ENCODE assay signal across 8 cellular contexts in genomic region chr12:124457287-124458219, GRCh38.
A peak's percentile ranks its signal among the peaks of the same experiment; 100 is the strongest.
DNase-seq lines count a peak whose midpoint lies in the region; ATAC-seq and TF ChIP-seq lines count a peak whose summit lies in the region.

No MANE protein-coding gene starts in this region.

- no peaks in the 10 kb centered on the region for H3K4me1 ChIP-seq in HAP-1

- no peaks in the 10 kb centered on the region for H3K27me3 ChIP-seq in HAP-1 (ENCODE audit: low read depth)

- H3K9me3 ChIP-seq in HAP-1: no peaks in the 10 kb centered on the region

- peak; percentile 93 for DNase-seq in Kasumi-1 (lab: John Stamatoyannopoulos, UW)
- peak; percentile 37 for DNase-seq in activated T-cell treated with anti-CD3 and anti-CD28 coated beads for 4 hours
- peak; percentile 74 for DNase-seq in fibroblast of peridontal ligament (ENCODE audit: extremely low read depth)
- peak; percentile 65 to 95 (median 72) for DNase-seq in posterior cingulate gyrus
- no peak for DNase-seq in HAP-1 (ENCODE audit: low spot score in 2 of 2)
- no peak for DNase-seq in inferior parietal cortex (ENCODE audit: extremely low spot score)

- no peak overlapping the region for H3K4me3 ChIP-seq in HAP-1

- peak; percentile 27 for ATAC-seq in GM18907 (IDR thresholded peaks at IDR 0.05; ENCODE audit: unreplicated experiment)
- no peak for ATAC-seq in SK-N-SH treated with all-trans-retinoic acid at 6 μM for 48 hours

- intact Hi-C loops in posterior cingulate gyrus (cut with DNase I): loop anchor here (5.0 kb wide), 3 partner anchors 50 to 110 kb away; partner anchors contain the start of gene NCOR2

- peaks cover 15% of the 10 kb centered on the region for H3K36me3 ChIP-seq in HAP-1 (replicated peaks)

- in situ Hi-C loops in HAP-1 (cut with MboI; ENCODE audit: low sequenced_read_pairs): no loop called here

TF ChIP-seq in SK-N-SH treated with all-trans-retinoic acid at 6 μM for 48 hours, 23 proteins besides CTCF, POLR2A, EP300 and RAD21:
- TF ChIP-seq CSRNP3 (CRISPR knock-in tag; IDR thresholded peaks at IDR 0.05) (no peak), ZFP3 (CRISPR knock-in tag; IDR thresholded peaks at IDR 0.05) (no peak), GLIS3 (CRISPR knock-in tag; IDR thresholded peaks at IDR 0.05) (no peak), PPARA (CRISPR knock-in tag; IDR thresholded peaks at IDR 0.05; ENCODE audit: borderline replicate concordance) (no peak), ARNTL (CRISPR knock-in tag; IDR thresholded peaks at IDR 0.05; ENCODE audit: borderline replicate concordance, low read depth) (no peak), CSDC2 (CRISPR knock-in tag; IDR thresholded peaks at IDR 0.05) (no peak), TSHZ2 (CRISPR knock-in tag; IDR thresholded peaks at IDR 0.05) (no peak), RARB (CRISPR knock-in tag; IDR thresholded peaks at IDR 0.05) (no peak), ZNF8 (CRISPR knock-in tag; IDR thresholded peaks at IDR 0.05) (no peak), POU6F1 (CRISPR knock-in tag; IDR thresholded peaks at IDR 0.05; ENCODE audit: borderline replicate concordance, low read depth) (no peak), ESRRG (CRISPR knock-in tag; IDR thresholded peaks at IDR 0.05) (no peak), PATZ1 (CRISPR knock-in tag; IDR thresholded peaks at IDR 0.05; ENCODE audit: borderline replicate concordance) (no peak), OSR1 (CRISPR knock-in tag; IDR thresholded peaks at IDR 0.05) (no peak), TCF4 (CRISPR knock-in tag; IDR thresholded peaks at IDR 0.05; ENCODE audit: borderline replicate concordance) (no peak), ZNF70 (CRISPR knock-in tag; IDR thresholded peaks at IDR 0.05) (no peak), ZNF565 (CRISPR knock-in tag; conservative IDR thresholded peaks at IDR 0.05; ENCODE audit: low read depth) (no peak)

Comparison
In these comparisons a context has a peak if more than half of its experiments do, and no peak if none do; other contexts are left out.
1. DNase-seq: peak in Kasumi-1 (2 of 2), activated T-cell treated with anti-CD3 and anti-CD28 coated beads for 4 hours (single experiment), fibroblast of peridontal ligament (single experiment) and posterior cingulate gyrus (10 of 10); none in HAP-1 (0 of 2) and inferior parietal cortex (single experiment).